ENCODE assay signal across 16 cellular contexts in genomic region chr10:28201666-28202400, GRCh38.
"Had no signal": no experiment of that assay in that cellular context is flagged by ENCODE, and none has a peak within 500 bp of the region (broad histone marks: within the 10 kb centered on the region; RNA-seq: fewer than 3 reads in every experiment).

No MANE protein-coding gene starts in this region.

- H3K27me3 ChIP-seq: esophagus squamous epithelium had no signal

- H3K27ac ChIP-seq: esophagus squamous epithelium, psoas muscle had no signal

- H3K4me3 ChIP-seq: esophagus squamous epithelium, psoas muscle, smooth muscle cell had no signal

- DNase-seq: activated CD4-positive, alpha-beta T cell treated with anti-CD3 and anti-CD28 coated beads, Interleukin-2, amount 50 U/mL, for 1 hour; activated CD8-positive, alpha-beta memory T cell treated with anti-CD3 and anti-CD28 coated beads, Interleukin-2, amount 50 U/mL, for 4 hours; activated naive CD4-positive, alpha-beta T cell treated with anti-CD3 and anti-CD28 coated beads for 36 hours; activated T-cell treated with anti-CD3 and anti-CD28 coated beads, Interleukin-2, amount 50 U/mL, for 4 hours; effector memory CD4-positive, alpha-beta T cell; esophagus squamous epithelium; foreskin melanocyte; head of caudate nucleus; kidney; mammary epithelial cell; midbrain; psoas muscle; stimulated activated CD4-positive, alpha-beta T cell treated with anti-CD3 and anti-CD28 coated beads, Interleukin-4, amount 100 ng/mL, for 24 hours; stimulated activated naive B cell treated with anti-CD40 and anti-IgM and Interleukin-4, amounts not matched to agents 10 μg/mL and 1 μg/mL and 100 μg/mL, for 72 hours; T1000 had no signal

- H3K4me2 ChIP-seq: smooth muscle cell had no signal

- H3K9me3 ChIP-seq: esophagus squamous epithelium, psoas muscle had no signal

- ATAC-seq: activated T-cell treated with anti-CD3 and anti-CD28 coated beads, Interleukin-2, amount 50 U/mL, for 4 hours; stimulated activated naive B cell treated with anti-CD40 and anti-IgM and Interleukin-4, amounts not matched to agents 10 μg/mL and 1 μg/mL and 100 μg/mL, for 72 hours had no signal
